In the genomic region with DNA sequence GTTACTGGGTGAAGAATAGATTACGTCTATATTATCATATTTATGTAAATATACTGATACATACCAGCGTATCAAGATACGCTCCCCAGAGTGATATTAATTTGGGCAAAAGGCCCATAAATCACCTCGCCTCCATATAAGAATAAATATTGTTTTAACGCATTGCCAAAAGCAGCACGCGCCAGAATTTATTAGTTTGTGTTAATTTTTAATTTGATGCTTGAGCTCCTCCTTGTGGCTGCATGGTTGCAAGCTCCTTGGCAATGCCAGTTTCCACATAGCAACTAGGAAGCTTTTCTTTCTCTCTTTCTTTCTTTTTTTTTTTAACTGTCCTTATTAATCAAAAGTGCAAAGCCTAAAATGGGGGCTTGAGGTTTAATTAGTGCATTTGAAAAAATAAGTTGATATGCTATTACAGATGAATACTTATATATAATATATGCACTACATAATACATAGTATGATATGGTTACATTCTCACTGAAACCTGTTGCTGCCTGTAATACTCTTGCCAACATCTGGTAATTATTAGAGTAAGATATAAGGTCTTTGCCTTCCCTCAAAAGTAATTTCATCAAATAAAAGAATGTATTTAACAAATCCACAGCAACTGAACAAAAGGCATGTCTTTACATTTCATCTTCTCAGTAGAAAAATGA, we compare ENCODE assay signal across 8 cellular contexts.
DNase-seq lines count a peak whose midpoint lies in the region; ATAC-seq and TF ChIP-seq lines count a peak whose summit lies in the region.

No MANE protein-coding gene starts in this region.

- H3K27ac ChIP-seq in coronary artery = no peak overlapping the region

- no peaks in the 10 kb centered on the region for H3K9me3 Mint-ChIP-seq in activated T-helper 1 cell treated with anti-CD3 and anti-CD28 coated beads, Interleukin-12 subunit alpha, Interleukin-12 subunit beta, Interleukin-2, Interleukin-4 antibody, amounts not matched to agents 30 ng/mL and 10 ng/mL and 1 ng/mL, durations not matched to agents 14 hours and 24 hours and 36 hours

- peak; percentile 34 for ATAC-seq in HG02759 (IDR thresholded peaks at IDR 0.05; ENCODE audit: unreplicated experiment)

- peak; percentile 12 for DNase-seq in stimulated activated CD4-positive, alpha-beta T cell treated with anti-CD3 and anti-CD28 coated beads, Interleukin-15, amount 100 ng/mL, for 24 hours
- no peak for DNase-seq in stimulated activated CD4-positive, alpha-beta T cell treated with anti-CD3 and anti-CD28 coated beads, Interleukin-12 subunit alpha, Interleukin-12 subunit beta, amount 100 ng/mL, for 4 hours
- DNase-seq in NCI-H774 (lab: John Stamatoyannopoulos, UW) = peak; percentile 47
- DNase-seq in coronary artery (ENCODE audit: low spot score) = no peak
- DNase-seq in lung microvascular endothelial cell (ENCODE audit: low read depth in 2 of 2) = peak; percentile 46 to 62
- no peak for DNase-seq in activated T-helper 1 cell treated with anti-CD3 and anti-CD28 coated beads, Interleukin-12 subunit alpha, Interleukin-12 subunit beta, Interleukin-2, Interleukin-4 antibody, amounts not matched to agents 30 ng/mL and 10 ng/mL and 1 ng/mL, durations not matched to agents 14 hours and 24 hours and 36 hours (ENCODE audit: low spot score)
- no peak for DNase-seq in effector CD8-positive, alpha-beta T cell (lab: John Stamatoyannopoulos, UW)

- peak overlapping the region; percentile 34 for H3K4me3 ChIP-seq in coronary artery

- H3K4me1 Mint-ChIP-seq in activated T-helper 1 cell treated with anti-CD3 and anti-CD28 coated beads, Interleukin-12 subunit alpha, Interleukin-12 subunit beta, Interleukin-2, Interleukin-4 antibody, amounts not matched to agents 30 ng/mL and 10 ng/mL and 1 ng/mL, durations not matched to agents 14 hours and 24 hours and 36 hours (ENCODE audit: low read depth) = no peaks in the 10 kb centered on the region

- no peak overlapping the region for H3K4me3 Mint-ChIP-seq in activated T-helper 1 cell treated with anti-CD3 and anti-CD28 coated beads, Interleukin-12 subunit alpha, Interleukin-12 subunit beta, Interleukin-2, Interleukin-4 antibody, amounts not matched to agents 30 ng/mL and 10 ng/mL and 1 ng/mL, durations not matched to agents 14 hours and 24 hours and 36 hours

- H3K27me3 Mint-ChIP-seq in activated T-helper 1 cell treated with anti-CD3 and anti-CD28 coated beads, Interleukin-12 subunit alpha, Interleukin-12 subunit beta, Interleukin-2, Interleukin-4 antibody, amounts not matched to agents 30 ng/mL and 10 ng/mL and 1 ng/mL, durations not matched to agents 14 hours and 24 hours and 36 hours (ENCODE audit: insufficient read depth) = no peaks in the 10 kb centered on the region

- no peak overlapping the region for H3K27ac Mint-ChIP-seq in activated T-helper 1 cell treated with anti-CD3 and anti-CD28 coated beads, Interleukin-12 subunit alpha, Interleukin-12 subunit beta, Interleukin-2, Interleukin-4 antibody, amounts not matched to agents 30 ng/mL and 10 ng/mL and 1 ng/mL, durations not matched to agents 14 hours and 24 hours and 36 hours

- H3K36me3 Mint-ChIP-seq in activated T-helper 1 cell treated with anti-CD3 and anti-CD28 coated beads, Interleukin-12 subunit alpha, Interleukin-12 subunit beta, Interleukin-2, Interleukin-4 antibody, amounts not matched to agents 30 ng/mL and 10 ng/mL and 1 ng/mL, durations not matched to agents 14 hours and 24 hours and 36 hours (ENCODE audit: low read depth) = no peaks in the 10 kb centered on the region

- intact Hi-C loops in activated T-helper 1 cell treated with anti-CD3 and anti-CD28 coated beads, Interleukin-12 subunit alpha, Interleukin-12 subunit beta, Interleukin-2, Interleukin-4 antibody, amounts not matched to agents 30 ng/mL and 10 ng/mL and 1 ng/mL, durations not matched to agents 14 hours and 24 hours and 36 hours (cut with micrococcal nuclease) = no loop called here

- TF ChIP-seq CTCF in coronary artery (IDR thresholded peaks at IDR 0.05) = peak; percentile 21

Comparison
In these comparisons a context has a peak if more than half of its experiments do, and no peak if none do; other contexts are left out.
1. DNase-seq: peak in stimulated activated CD4-positive, alpha-beta T cell treated with anti-CD3 and anti-CD28 coated beads, Interleukin-15, amount 100 ng/mL, for 24 hours (single experiment), NCI-H774 (single experiment) and lung microvascular endothelial cell (2 of 2); none in stimulated activated CD4-positive, alpha-beta T cell treated with anti-CD3 and anti-CD28 coated beads, Interleukin-12 subunit alpha, Interleukin-12 subunit beta, amount 100 ng/mL, for 4 hours (single experiment), coronary artery (single experiment), activated T-helper 1 cell treated with anti-CD3 and anti-CD28 coated beads, Interleukin-12 subunit alpha, Interleukin-12 subunit beta, Interleukin-2, Interleukin-4 antibody, amounts not matched to agents 30 ng/mL and 10 ng/mL and 1 ng/mL, durations not matched to agents 14 hours and 24 hours and 36 hours (single experiment) and effector CD8-positive, alpha-beta T cell (single experiment).